In genomic region chr2:10277293-10278028, GRCh38 we compare ENCODE assay signal across 1 cellular context.
TF ChIP-seq lines count a peak whose summit lies in the region.

No MANE protein-coding gene starts in this region.

TF ChIP-seq in HepG2, 621 proteins besides CTCF, POLR2A, EP300 and RAD21 (continued from another document):
- TF ChIP-seq, protein P1, sequence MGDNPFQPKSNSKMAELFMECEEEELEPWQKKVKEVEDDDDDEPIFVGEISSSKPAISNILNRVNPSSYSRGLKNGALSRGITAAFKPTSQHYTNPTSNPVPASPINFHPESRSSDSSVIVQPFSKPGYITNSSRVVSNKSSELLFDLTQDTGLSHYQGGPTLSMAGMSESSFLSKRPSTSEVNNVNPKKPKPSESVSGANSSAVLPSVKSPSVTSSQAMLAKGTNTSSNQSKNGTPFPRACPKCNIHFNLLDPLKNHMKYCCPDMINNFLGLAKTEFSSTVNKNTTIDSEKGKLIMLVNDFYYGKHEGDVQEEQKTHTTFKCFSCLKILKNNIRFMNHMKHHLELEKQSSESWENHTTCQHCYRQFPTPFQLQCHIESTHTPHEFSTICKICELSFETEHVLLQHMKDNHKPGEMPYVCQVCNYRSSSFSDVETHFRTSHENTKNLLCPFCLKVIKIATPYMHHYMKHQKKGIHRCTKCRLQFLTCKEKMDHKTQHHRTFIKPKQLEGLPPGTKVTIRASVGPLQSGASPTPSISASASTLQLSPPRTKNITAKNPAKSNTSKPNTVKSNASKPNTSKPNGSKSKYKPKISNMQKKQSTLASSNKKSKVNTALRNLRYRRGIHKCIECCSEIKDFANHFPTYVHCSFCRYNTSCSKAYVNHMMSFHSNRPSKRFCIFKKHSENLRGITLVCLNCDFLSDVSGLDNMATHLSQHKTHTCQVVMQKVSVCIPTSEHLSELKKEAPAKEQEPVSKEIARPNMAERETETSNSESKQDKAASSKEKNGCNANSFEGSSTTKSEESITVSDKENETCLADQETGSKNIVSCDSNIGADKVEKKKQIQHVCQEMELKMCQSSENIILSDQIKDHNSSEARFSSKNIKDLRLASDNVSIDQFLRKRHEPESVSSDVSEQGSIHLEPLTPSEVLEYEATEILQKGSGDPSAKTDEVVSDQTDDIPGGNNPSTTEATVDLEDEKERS (CRISPR knock-in tag; IDR thresholded peaks at IDR 0.05) = no peak
- TF ChIP-seq, protein P2, sequence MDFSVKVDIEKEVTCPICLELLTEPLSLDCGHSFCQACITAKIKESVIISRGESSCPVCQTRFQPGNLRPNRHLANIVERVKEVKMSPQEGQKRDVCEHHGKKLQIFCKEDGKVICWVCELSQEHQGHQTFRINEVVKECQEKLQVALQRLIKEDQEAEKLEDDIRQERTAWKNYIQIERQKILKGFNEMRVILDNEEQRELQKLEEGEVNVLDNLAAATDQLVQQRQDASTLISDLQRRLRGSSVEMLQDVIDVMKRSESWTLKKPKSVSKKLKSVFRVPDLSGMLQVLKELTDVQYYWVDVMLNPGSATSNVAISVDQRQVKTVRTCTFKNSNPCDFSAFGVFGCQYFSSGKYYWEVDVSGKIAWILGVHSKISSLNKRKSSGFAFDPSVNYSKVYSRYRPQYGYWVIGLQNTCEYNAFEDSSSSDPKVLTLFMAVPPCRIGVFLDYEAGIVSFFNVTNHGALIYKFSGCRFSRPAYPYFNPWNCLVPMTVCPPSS (IDR thresholded peaks at IDR 0.05) = no peak
- TF ChIP-seq HNRNPUL1 (IDR thresholded peaks at IDR 0.05; ENCODE audit: low read depth, low read length) (no peak), IRF2 (CRISPR knock-in tag; IDR thresholded peaks at IDR 0.05) (no peak), RFX1 (IDR thresholded peaks at IDR 0.05) (no peak), ZNF263 (CRISPR knock-in tag; IDR thresholded peaks at IDR 0.05) (no peak), SRSF4 (IDR thresholded peaks at IDR 0.05; ENCODE audit: low read depth, low read length, poor library complexity, severe bottlenecking) (no peak), NRL (CRISPR knock-in tag; IDR thresholded peaks at IDR 0.05; ENCODE audit: borderline replicate concordance) (no peak), HINFP (CRISPR knock-in tag; IDR thresholded peaks at IDR 0.05; ENCODE audit: low read depth) (0 out of 2 replicates have a peak, but pooled peaks have one; percentile 12), ZFP1 (CRISPR knock-in tag; IDR thresholded peaks at IDR 0.05) (no peak), ETV5 (CRISPR knock-in tag; IDR thresholded peaks at IDR 0.05; ENCODE audit: borderline replicate concordance) (no peak)
